28 cellular contexts compared by ENCODE assay signal in genomic region chr1:73756817-73757216, GRCh38.
"Had no signal": no experiment of that assay in that cellular context is flagged by ENCODE, and none has a peak within 500 bp of the region (broad histone marks: within the 10 kb centered on the region; RNA-seq: fewer than 3 reads in every experiment).

No MANE protein-coding gene starts in this region.

- H3K4me3 ChIP-seq: neural progenitor cell, ovary, psoas muscle, skin epidermis, smooth muscle cell, spleen, suprapubic skin, testis, tibial artery, transverse colon, upper lobe of right lung, uterus had no signal

- H3K4me1 ChIP-seq: neural progenitor cell, parathyroid adenoma, psoas muscle, spleen, suprapubic skin, testis, tibial artery, transverse colon, upper lobe of right lung, uterus had no signal

- H3K4me2 ChIP-seq: neural progenitor cell, smooth muscle cell had no signal

- H3K27me3 ChIP-seq: neural progenitor cell, ovary, spleen, suprapubic skin, testis, tibial artery, transverse colon, upper lobe of right lung, uterus had no signal

- ATAC-seq: natural killer cell; psoas muscle; right cardiac atrium; sciatic nerve; stimulated activated memory B cell treated with anti-CD40 and anti-IgM and Interleukin-4, amounts not matched to agents 10 μg/mL and 1 μg/mL and 100 μg/mL, for 72 hours; stimulated activated naive CD8-positive, alpha-beta T cell treated with anti-CD3 and anti-CD28 coated beads, Interleukin-15, amount 100 ng/mL, for 72 hours; stimulated activated naive CD8-positive, alpha-beta T cell treated with anti-CD3 and anti-CD28 coated beads, Interleukin-15, Interleukin-2, amounts not matched to agents 100 U/mL and 50 U/mL, for 24 hours; upper lobe of right lung had no signal

- H2AFZ ChIP-seq: neural progenitor cell, parathyroid adenoma had no signal

- DNase-seq: natural killer cell; occipital lobe; ovary; posterior cingulate gyrus; psoas muscle; right cardiac atrium; spleen; stimulated activated CD4-positive, alpha-beta T cell treated with anti-CD3 and anti-CD28 coated beads, Interleukin-12 subunit alpha, Interleukin-12 subunit beta, amount 100 ng/mL, for 4 hours; stimulated activated CD4-positive, alpha-beta T cell treated with anti-CD3 and anti-CD28 coated beads, Interleukin-1b, Interleukin-23, amount 100 ng/mL, for 48 hours; stimulated activated CD4-positive, alpha-beta T cell treated with anti-CD3 and anti-CD28 coated beads, Interleukin-4, amount 100 ng/mL, for 1 hour; stimulated activated CD4-positive, alpha-beta T cell treated with anti-CD3 and anti-CD28 coated beads, Interleukin-4, amount 100 ng/mL, for 4 hours; stimulated activated CD8-positive, alpha-beta memory T cell treated with anti-CD3 and anti-CD28 coated beads, Interleukin-4, amount 100 ng/mL, for 48 hours; stimulated activated naive CD4-positive, alpha-beta T cell; stimulated activated naive CD8-positive, alpha-beta T cell treated with anti-CD3 and anti-CD28 coated beads, Interleukin-15, amount 100 ng/mL, for 72 hours; stimulated activated naive CD8-positive, alpha-beta T cell treated with anti-CD3 and anti-CD28 coated beads, Interleukin-15, Interleukin-2, amounts not matched to agents 100 U/mL and 50 U/mL, for 24 hours; substantia nigra; testis; tibial artery; transverse colon; upper lobe of right lung; uterus had no signal

- H3K79me2 ChIP-seq: parathyroid adenoma had no signal

- H3K9me3 ChIP-seq: ovary, psoas muscle, spleen, suprapubic skin, testis, tibial artery, transverse colon, upper lobe of right lung, uterus had no signal

- H3K36me3 ChIP-seq: neural progenitor cell, ovary, spleen, suprapubic skin, tibial artery, transverse colon, upper lobe of right lung, uterus had no signal

- H3K27ac ChIP-seq: neural progenitor cell, ovary, parathyroid adenoma, psoas muscle, skin epidermis, spleen, suprapubic skin, testis, tibial artery, transverse colon, upper lobe of right lung, uterus had no signal

- H3K9ac ChIP-seq: neural progenitor cell, parathyroid adenoma had no signal
